Comparison of ENCODE assay signal across 18 cellular contexts in genomic region chr5:142313275-142313674, GRCh38.
"Had no signal": no experiment of that assay in that cellular context is flagged by ENCODE, and none has a peak within 500 bp of the region (broad histone marks: within the 10 kb centered on the region; RNA-seq: fewer than 3 reads in every experiment).

No MANE protein-coding gene starts in this region.

- H3K9me3 ChIP-seq: tibial artery, vagina had no signal

- ATAC-seq: activated naive CD4-positive, alpha-beta T cell treated with anti-CD3 and anti-CD28 coated beads, Interleukin-2, amount 50 U/mL, for 72 hours; activated T-cell treated with anti-CD3 and anti-CD28 coated beads, Interleukin-2, amount 50 U/mL, for 4 hours; esophagus mucosa; T-helper 17 cell had no signal

- H3K9ac ChIP-seq: parathyroid adenoma had no signal

- H3K27ac Mint-ChIP-seq: activated CD4-positive, alpha-beta memory T cell treated with anti-CD3 and anti-CD28 coated beads, Interleukin-2, amount 10 ng/mL, durations not matched to agents 7 days and 5 days; endodermal cell; stimulated activated naive B cell treated with anti-CD40 and anti-IgM and Interleukin-4, amounts not matched to agents 10 μg/mL and 1 μg/mL and 100 μg/mL, for 72 hours; T-helper 17 cell had no signal

- H3K36me3 Mint-ChIP-seq: activated naive CD4-positive, alpha-beta T cell treated with anti-CD3 and anti-CD28 coated beads, Interleukin-2, amount 50 U/mL, for 72 hours had no signal

- H3K4me3 Mint-ChIP-seq: activated CD4-positive, alpha-beta memory T cell treated with anti-CD3 and anti-CD28 coated beads, Interleukin-2, amount 10 ng/mL, durations not matched to agents 7 days and 5 days; activated T-cell treated with anti-CD3 and anti-CD28 coated beads, Interleukin-2, amount 50 U/mL, for 4 hours; brain; endodermal cell; stimulated activated naive B cell treated with anti-CD40 and anti-IgM and Interleukin-4, amounts not matched to agents 10 μg/mL and 1 μg/mL and 100 μg/mL, for 72 hours; T-helper 17 cell had no signal

- H3K4me3 ChIP-seq: tibial artery, vagina had no signal

- H2AFZ ChIP-seq: parathyroid adenoma had no signal

- DNase-seq: activated CD4-positive, alpha-beta memory T cell treated with anti-CD3 and anti-CD28 coated beads, Interleukin-2, amount 10 ng/mL, durations not matched to agents 7 days and 5 days; activated CD4-positive, alpha-beta T cell treated with anti-CD3 and anti-CD28 coated beads for 4 hours; activated effector memory CD4-positive, alpha-beta T cell treated with Interleukin-2 at 50 U/mL for 16 hours; activated T-cell treated with anti-CD3 and anti-CD28 coated beads, Interleukin-2, amount 50 U/mL, for 4 hours; amygdala; cerebellar nuclear complex; endodermal cell; kidney glomerular epithelial cell; midbrain; stimulated activated CD4-positive, alpha-beta T cell treated with anti-CD3 and anti-CD28 coated beads, Interleukin-4, amount 100 ng/mL, for 1 hour; stimulated activated naive B cell treated with anti-CD40 and anti-IgM and Interleukin-4, amounts not matched to agents 10 μg/mL and 1 μg/mL and 100 μg/mL, for 72 hours; T-helper 17 cell; tibial artery had no signal

- H3K36me3 ChIP-seq: vagina had no signal

- H3K27me3 ChIP-seq: tibial artery, vagina had no signal

- H3K9me3 Mint-ChIP-seq: activated CD4-positive, alpha-beta memory T cell treated with anti-CD3 and anti-CD28 coated beads, Interleukin-2, amount 10 ng/mL, durations not matched to agents 7 days and 5 days; activated naive CD4-positive, alpha-beta T cell treated with anti-CD3 and anti-CD28 coated beads, Interleukin-2, amount 50 U/mL, for 72 hours; activated T-cell treated with anti-CD3 and anti-CD28 coated beads, Interleukin-2, amount 50 U/mL, for 4 hours; brain; endodermal cell; stimulated activated naive B cell treated with anti-CD40 and anti-IgM and Interleukin-4, amounts not matched to agents 10 μg/mL and 1 μg/mL and 100 μg/mL, for 72 hours had no signal

- H3K27me3 Mint-ChIP-seq: activated CD4-positive, alpha-beta memory T cell treated with anti-CD3 and anti-CD28 coated beads, Interleukin-2, amount 10 ng/mL, durations not matched to agents 7 days and 5 days; brain had no signal

- H3K27ac ChIP-seq: parathyroid adenoma, vagina had no signal
